9 cellular contexts compared by ENCODE assay signal in the genomic region with DNA sequence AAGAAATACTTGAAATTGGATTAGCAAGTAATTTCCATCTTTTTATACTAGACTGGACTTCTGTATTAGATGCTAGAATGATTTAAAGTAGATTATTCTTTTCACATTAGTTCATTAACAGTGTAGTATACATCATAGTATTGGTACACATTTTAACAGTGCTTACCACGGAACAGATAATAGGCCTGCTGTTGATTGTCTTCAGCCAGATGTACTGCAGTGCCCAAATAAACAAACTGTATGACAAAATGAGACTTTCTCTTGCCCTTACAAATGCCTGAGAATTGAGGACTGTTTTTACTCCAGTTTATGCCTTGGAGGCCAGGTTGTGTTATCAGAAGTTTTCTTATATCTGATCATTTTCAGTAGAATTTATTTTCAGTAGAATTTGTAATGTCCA. TPM values are rescaled to one million over a fixed set of nuclear protein-coding genes. Genes with fewer than 3 reads are reported as not detected.
DNase-seq lines count a peak whose midpoint lies in the region; ATAC-seq and TF ChIP-seq lines count a peak whose summit lies in the region.
"Had no signal": no experiment of that assay in that cellular context is flagged by ENCODE, and none has a peak within 500 bp of the region (broad histone marks: within the 10 kb centered on the region; RNA-seq: fewer than 3 reads in every experiment).

No MANE protein-coding gene starts in this region.

- H3K36me3 ChIP-seq in thoracic aorta, result no peaks in the 10 kb centered on the region

- TF ChIP-seq CTCF in fibroblast of villous mesenchyme (IDR thresholded peaks at IDR 0.05; ENCODE audit: insufficient read depth, low read depth, low read length) (no peak), thoracic aorta (IDR thresholded peaks at IDR 0.05) (no peak), mesothelial cell of epicardium (IDR thresholded peaks at IDR 0.05; ENCODE audit: unreplicated experiment) (no peak)

- peaks cover 3 to 17% of the 10 kb centered on the region in 2 donors for H3K36me3 Mint-ChIP-seq in activated T-cell treated with anti-CD3 and anti-CD28 coated beads, Interleukin-2, amount 50 U/mL, for 72 hours (ENCODE audit: insufficient read depth in 2 of 2)
- peaks cover 37% of the 10 kb centered on the region for H3K36me3 Mint-ChIP-seq in T-helper 2 cell treated with Interferon-gamma antibody and Interleukin-4, amounts not matched to agents 5 μg/mL and 100 μg/mL, for 36 hours (ENCODE audit: low read depth)
- H3K36me3 Mint-ChIP-seq in mesothelial cell of epicardium, result peaks cover 2% of the 10 kb centered on the region

- H3K9me3 Mint-ChIP-seq in activated T-cell treated with anti-CD3 and anti-CD28 coated beads, Interleukin-2, amount 50 U/mL, for 72 hours, result no peaks in the 10 kb centered on the region
- H3K9me3 Mint-ChIP-seq in T-helper 2 cell treated with Interferon-gamma antibody and Interleukin-4, amounts not matched to agents 5 μg/mL and 100 μg/mL, for 36 hours, result no peaks in the 10 kb centered on the region
- H3K9me3 Mint-ChIP-seq in mesothelial cell of epicardium, result no peaks in the 10 kb centered on the region

- H3K27ac ChIP-seq in thoracic aorta, result peak overlapping the region in 1 of 2 donors; percentile 23

- no peaks in the 10 kb centered on the region for H3K27me3 Mint-ChIP-seq in activated T-cell treated with anti-CD3 and anti-CD28 coated beads, Interleukin-2, amount 50 U/mL, for 72 hours (ENCODE audit: low read depth)
- H3K27me3 Mint-ChIP-seq in T-helper 2 cell treated with Interferon-gamma antibody and Interleukin-4, amounts not matched to agents 5 μg/mL and 100 μg/mL, for 36 hours (ENCODE audit: low read depth), result no peaks in the 10 kb centered on the region
- no peaks in the 10 kb centered on the region for H3K27me3 Mint-ChIP-seq in mesothelial cell of epicardium (ENCODE audit: low read depth)

- no peak for ATAC-seq in activated T-cell treated with anti-CD3 and anti-CD28 coated beads, Interleukin-2, amount 50 U/mL, for 72 hours (replicated peaks in 1 of 2)
- no peak for ATAC-seq in thoracic aorta (ENCODE audit: insufficient number of reproducible peaks, low FRiP score, low read depth)
- ATAC-seq: HCT116 had no signal

- H3K4me3 Mint-ChIP-seq in activated T-cell treated with anti-CD3 and anti-CD28 coated beads, Interleukin-2, amount 50 U/mL, for 72 hours, result peak overlapping the region; percentile 68 to 82
- peak overlapping the region; percentile 86 for H3K4me3 Mint-ChIP-seq in T-helper 2 cell treated with Interferon-gamma antibody and Interleukin-4, amounts not matched to agents 5 μg/mL and 100 μg/mL, for 36 hours
- no peak overlapping the region for H3K4me3 Mint-ChIP-seq in mesothelial cell of epicardium

- DNase-seq in activated T-cell treated with anti-CD3 and anti-CD28 coated beads, Interleukin-2, amount 50 U/mL, for 72 hours, result no peak
- DNase-seq in activated T-cell treated with anti-CD3 and anti-CD28 coated beads, Interleukin-2, amount 50 U/mL, for 48 hours, result no peak
- no peak for DNase-seq in T-helper 2 cell treated with Interferon-gamma antibody and Interleukin-4, amounts not matched to agents 5 μg/mL and 100 μg/mL, for 36 hours (ENCODE audit: low spot score)
- DNase-seq in fibroblast of villous mesenchyme (ENCODE audit: low read depth), result peak; percentile 74
- DNase-seq in thoracic aorta (ENCODE audit: low spot score), result no peak
- DNase-seq in mesenteric fat pad (ENCODE audit: low spot score), result no peak
- DNase-seq in NCI-H1436 treated with DMSO at 0.1 percent for 48 hours (lab: John Stamatoyannopoulos, UW), result no peak
- DNase-seq in mesothelial cell of epicardium (ENCODE audit: low spot score in 2 of 2, unreplicated experiment in 2 of 2), result no peak

- no peaks in the 10 kb centered on the region for H3K9me3 ChIP-seq in thoracic aorta

- peak overlapping the region; percentile 94 for H3K27ac Mint-ChIP-seq in activated T-cell treated with anti-CD3 and anti-CD28 coated beads, Interleukin-2, amount 50 U/mL, for 72 hours
- peak overlapping the region; percentile 94 for H3K27ac Mint-ChIP-seq in T-helper 2 cell treated with Interferon-gamma antibody and Interleukin-4, amounts not matched to agents 5 μg/mL and 100 μg/mL, for 36 hours
- no peak overlapping the region for H3K27ac Mint-ChIP-seq in mesothelial cell of epicardium

- H3K4me1 Mint-ChIP-seq in activated T-cell treated with anti-CD3 and anti-CD28 coated beads, Interleukin-2, amount 50 U/mL, for 72 hours (ENCODE audit: low read depth), result peaks cover 38% of the 10 kb centered on the region
- H3K4me1 Mint-ChIP-seq in T-helper 2 cell treated with Interferon-gamma antibody and Interleukin-4, amounts not matched to agents 5 μg/mL and 100 μg/mL, for 36 hours (ENCODE audit: low read depth), result peaks cover 30% of the 10 kb centered on the region
- no peaks in the 10 kb centered on the region for H3K4me1 Mint-ChIP-seq in mesothelial cell of epicardium

- H3K27me3 ChIP-seq in thoracic aorta (replicated peaks; ENCODE audit: insufficient read depth), result no peaks in the 10 kb centered on the region

- no peak overlapping the region for H3K4me3 ChIP-seq in fibroblast of villous mesenchyme (ENCODE audit: low read depth, low read length)
- H3K4me3 ChIP-seq in thoracic aorta, result peak overlapping the region; percentile 47

- H3K4me1 ChIP-seq in thoracic aorta (ENCODE audit: control insufficient read depth in 1 of 2, low read depth in 2 of 2), result peaks cover 11% of the 10 kb centered on the region in 2 donors

RNA-seq across cellular contexts. Expression of a gene that starts 0.6 kb away (rescaled TPM):
- total RNA-seq in activated T-cell treated with anti-CD3 and anti-CD28 coated beads, Interleukin-2, amount 50 U/mL, for 72 hours, result 10 to 100 TPM; 31.9 to 39.3 TPM
- total RNA-seq in fibroblast of villous mesenchyme (0.32 and 0.43 TPM in 2 replicates), thoracic aorta (10 to 100 TPM in 1 of 2 donors, 1 to 10 TPM in 1; 7.6 to 15.5 TPM), mesenteric fat pad (16.4 TPM), mesothelial cell of epicardium (not detected in 3 replicates)

RNA-seq across cellular contexts. Expression of a gene that starts 6.9 kb away (rescaled TPM):
- total RNA-seq in activated T-cell treated with anti-CD3 and anti-CD28 coated beads, Interleukin-2, amount 50 U/mL, for 72 hours, result 10 to 100 TPM; 28.0 to 37.3 TPM
- total RNA-seq in fibroblast of villous mesenchyme (under 0.01 TPM in 2 replicates), thoracic aorta (10 to 100 TPM; 14.4 to 18.5 TPM), mesenteric fat pad (19.5 TPM), mesothelial cell of epicardium (not detected in 3 replicates)

RNA-seq across cellular contexts. Expression of a gene that starts 23.8 kb away (rescaled TPM):
- 1 to 10 TPM in 1 of 2 donors, under 1 TPM in 1; 0.42 to 1.1 TPM for total RNA-seq in activated T-cell treated with anti-CD3 and anti-CD28 coated beads, Interleukin-2, amount 50 U/mL, for 72 hours
- total RNA-seq in fibroblast of villous mesenchyme (0.43 TPM in 1 of 2 replicates, not detected in the other), thoracic aorta (not detected), mesenteric fat pad (2.0 TPM), mesothelial cell of epicardium (not detected in 3 replicates)

Comparison
In these comparisons a context has a peak if more than half of its experiments do, and no peak if none do; other contexts are left out.
1. RNA of a gene that starts 6.9 kb away (total RNA-seq): 28.0 to 37.3 TPM in activated T-cell treated with anti-CD3 and anti-CD28 coated beads, Interleukin-2, amount 50 U/mL, for 72 hours, 19.5 TPM in mesenteric fat pad (single experiment) and 14.4 to 18.5 TPM in thoracic aorta; under 0.01 TPM in fibroblast of villous mesenchyme and not detected in mesothelial cell of epicardium; every median in the first group is over 10 times any median in the second.